In genomic region chr19:35959040-35959967, GRCh38 we compare ENCODE assay signal across 8 cellular contexts. TPM values are rescaled to one million over a fixed set of nuclear protein-coding genes. Genes with fewer than 3 reads are reported as not detected.
DNase-seq lines count a peak whose midpoint lies in the region; ATAC-seq and TF ChIP-seq lines count a peak whose summit lies in the region.

No MANE protein-coding gene starts in this region.

- no peak overlapping the region for H3K4me3 ChIP-seq in adipocyte (ENCODE audit: low read length)
- peak overlapping the region in 1 of 3 donors; percentile 29 for H3K4me3 ChIP-seq in liver (ENCODE audit: low read depth in 1 of 3, low read length in 3 of 3)
- no peak overlapping the region for H3K4me3 ChIP-seq in MM.1S (ENCODE audit: low read length)

- peaks cover 17% of the 10 kb centered on the region for H3K4me1 Mint-ChIP-seq in T-helper 17 cell

- no peaks in the 10 kb centered on the region for H3K79me2 ChIP-seq in MM.1S (ENCODE audit: low read length)

- peak in 1 of 2 donors; percentile 32 for TF ChIP-seq RAD21 in liver (IDR thresholded peaks at IDR 0.05)

- H3K4me1 ChIP-seq in ES-I3 (ENCODE audit: insufficient read depth, low read length) (no peaks in the 10 kb centered on the region; the same call in 1 of the 2 replicates), adipocyte (ENCODE audit: control insufficient read depth, insufficient read depth, low read length) (peaks cover 5% of the 10 kb centered on the region), liver (ENCODE audit: control insufficient read depth in 4 of 4, insufficient read depth in 4 of 4, low read length in 3 of 4) (peaks cover 0 to 6% (median 3%) of the 10 kb centered on the region in 4 donors), MM.1S (ENCODE audit: low read length) (no peaks in the 10 kb centered on the region)

- 15% methylated on average over 97 of the region's 97 CpGs for WGBS in liver

- no peaks in the 10 kb centered on the region for H3K9me2 ChIP-seq in MM.1S (replicated peaks; ENCODE audit: insufficient read depth, low read length)

- no peak overlapping the region for H2AFZ ChIP-seq in MM.1S (ENCODE audit: low read length)

- no peak overlapping the region for H3K27ac Mint-ChIP-seq in T-helper 17 cell

- H3K9me3 ChIP-seq in ES-I3 (ENCODE audit: control insufficient read depth, insufficient read depth, low read length) (no peaks in the 10 kb centered on the region), T-helper 17 cell (ENCODE audit: control insufficient read depth, low read length, poor library complexity, severe bottlenecking) (no peaks in the 10 kb centered on the region), adipocyte (ENCODE audit: control insufficient read depth, low read length) (no peaks in the 10 kb centered on the region), liver (ENCODE audit: control insufficient read depth in 4 of 4, low read length in 3 of 4) (no peaks in the 10 kb centered on the region), MM.1S (replicated peaks; ENCODE audit: insufficient read depth, low read length) (no peaks in the 10 kb centered on the region)

- peaks cover 2% of the 10 kb centered on the region for H3K36me3 Mint-ChIP-seq in T-helper 17 cell (ENCODE audit: low read depth)

- DNase-seq in T-helper 17 cell (peak; percentile 73 to 80 (median 75)), adipocyte (ENCODE audit: low read depth) (peak; percentile 51), ureter (ENCODE audit: low spot score) (no peak), cortex of kidney (lab: John Stamatoyannopoulos, UW) (no peak), MM.1S (no peak)
- DNase-seq in stimulated activated CD8-positive, alpha-beta memory T cell treated with anti-CD3 and anti-CD28 coated beads, Interleukin-15, amount 100 ng/mL, for 48 hours (ENCODE audit: low read depth in 2 of 2), result peak; percentile 56 to 67

- no peaks in the 10 kb centered on the region for H3F3A ChIP-seq in MM.1S (ENCODE audit: insufficient read depth, low read length)

- peak; percentile 18 for TF ChIP-seq CTCF in liver (IDR thresholded peaks at IDR 0.05; ENCODE audit: low read depth, low read length, missing input control)
- no peak for TF ChIP-seq CTCF in MM.1S (IDR thresholded peaks at IDR 0.05; ENCODE audit: low read length)

- H3K27ac ChIP-seq in liver (ENCODE audit: low read depth in 1 of 2, low read length in 2 of 2), result no peak overlapping the region
- no peak overlapping the region for H3K27ac ChIP-seq in MM.1S (ENCODE audit: low read length)

- peak; percentile 99 for ATAC-seq in T-helper 17 cell

- no peak overlapping the region for H3K4me2 ChIP-seq in MM.1S (ENCODE audit: low read depth, low read length)

- peak overlapping the region; percentile 85 for H3K4me3 Mint-ChIP-seq in T-helper 17 cell

- H3K27me3 ChIP-seq in adipocyte (replicated peaks; ENCODE audit: control insufficient read depth, insufficient read depth, low read length) (peaks cover 44% of the 10 kb centered on the region), liver (ENCODE audit: control insufficient read depth in 4 of 4, insufficient read depth in 4 of 4, low read length in 3 of 4) (peaks cover 0 to 6% (median 2%) of the 10 kb centered on the region in 4 donors), MM.1S (replicated peaks; ENCODE audit: insufficient read depth, low read length) (peaks cover 59% of the 10 kb centered on the region)

- H3K9ac ChIP-seq in ES-I3 (ENCODE audit: low read depth, low read length) (peak overlapping the region; percentile 32; the same call in 1 of the 2 replicates), adipocyte (ENCODE audit: low read length) (no peak overlapping the region), liver (ENCODE audit: low read depth in 1 of 2, low read length in 2 of 2) (no peak overlapping the region), MM.1S (ENCODE audit: low read length) (no peak overlapping the region)

- H3K27me3 Mint-ChIP-seq in T-helper 17 cell, result no peaks in the 10 kb centered on the region

- H4K20me1 ChIP-seq in MM.1S (ENCODE audit: insufficient read depth, low read length), result no peaks in the 10 kb centered on the region

- no peaks in the 10 kb centered on the region for H3K36me3 ChIP-seq in ES-I3 (ENCODE audit: insufficient read depth, low read length)
- no peaks in the 10 kb centered on the region for H3K36me3 ChIP-seq in adipocyte (ENCODE audit: control insufficient read depth, insufficient read depth, low read length, severe bottlenecking)
- no peaks in the 10 kb centered on the region for H3K36me3 ChIP-seq in liver (ENCODE audit: control insufficient read depth in 4 of 4, insufficient read depth in 3 of 4, low read depth in 1 of 4, low read length in 3 of 4)
- H3K36me3 ChIP-seq in MM.1S (replicated peaks; ENCODE audit: insufficient read depth, low read length), result no peaks in the 10 kb centered on the region

TF ChIP-seq in liver, 16 proteins besides CTCF, POLR2A, EP300 and RAD21:
- TF ChIP-seq FOXA2 (IDR thresholded peaks at IDR 0.05), result no peak
- TF ChIP-seq RXRA (IDR thresholded peaks at IDR 0.05), result no peak

RNA-seq across cellular contexts. Expression of gene LRFN3, which starts 23.1 kb away (rescaled TPM):
- total RNA-seq in T-helper 17 cell, result 1 to 10 TPM; 6.8 to 8.7 TPM
- 1 to 10 TPM in 1 of 2 donors, under 1 TPM in 1; 0.89 to 1.9 TPM for total RNA-seq in liver
- polyA plus RNA-seq in liver, result 1 to 10 TPM; 2.2 to 8.4 TPM
- total RNA-seq in ureter, result 9.6 TPM

RNA-seq across cellular contexts. Expression of gene SDHAF1, which starts 35.7 kb away (rescaled TPM):
- 1 to 10 TPM; 6.2 to 6.9 TPM for total RNA-seq in T-helper 17 cell
- 10 to 100 TPM in 1 of 2 donors, 1 to 10 TPM in 1; 8.4 to 28.4 TPM for total RNA-seq in liver
- polyA plus RNA-seq in liver, result 10 to 100 TPM; 16.0 to 21.7 TPM
- total RNA-seq in ureter, result 13.8 TPM

RNA-seq across cellular contexts. Expression of gene SYNE4, which starts 49.3 kb away (rescaled TPM):
- total RNA-seq in T-helper 17 cell (1 to 10 TPM; 1.8 to 2.0 TPM), liver (1 to 10 TPM; 1.8 to 4.4 TPM), ureter (4.1 TPM)
- 1 to 10 TPM; 4.3 to 5.7 TPM for polyA plus RNA-seq in liver

RNA-seq across cellular contexts. Expression of gene TYROBP, which starts 51.2 kb away (rescaled TPM):
- total RNA-seq in T-helper 17 cell (10 to 100 TPM in 1 of 2 donors, 1 to 10 TPM in 1; 5.9 to 16.7 TPM), liver (10 to 100 TPM; 26.8 to 37.6 TPM), ureter (18.7 TPM)
- 10 to 100 TPM; 43.8 to 89.6 TPM for polyA plus RNA-seq in liver

RNA-seq across cellular contexts. Expression of gene ALKBH6, which starts 54.7 kb away (rescaled TPM):
- total RNA-seq in T-helper 17 cell (10 to 100 TPM; 33.3 to 34.2 TPM), liver (1 to 10 TPM; 6.3 to 8.3 TPM), ureter (23.8 TPM)
- polyA plus RNA-seq in liver, result 10 to 100 TPM in 1 of 2 donors, 1 to 10 TPM in 1; 9.3 to 11.8 TPM

Comparison
In these comparisons a context has a peak if more than half of its experiments do, and no peak if none do; other contexts are left out.
1. DNase-seq: peak in T-helper 17 cell (3 of 3), adipocyte (single experiment) and stimulated activated CD8-positive, alpha-beta memory T cell treated with anti-CD3 and anti-CD28 coated beads, Interleukin-15, amount 100 ng/mL, for 48 hours (2 of 2); none in ureter (single experiment), cortex of kidney (single experiment) and MM.1S (single experiment).